8 cellular contexts compared by ENCODE assay signal in the genomic region with DNA sequence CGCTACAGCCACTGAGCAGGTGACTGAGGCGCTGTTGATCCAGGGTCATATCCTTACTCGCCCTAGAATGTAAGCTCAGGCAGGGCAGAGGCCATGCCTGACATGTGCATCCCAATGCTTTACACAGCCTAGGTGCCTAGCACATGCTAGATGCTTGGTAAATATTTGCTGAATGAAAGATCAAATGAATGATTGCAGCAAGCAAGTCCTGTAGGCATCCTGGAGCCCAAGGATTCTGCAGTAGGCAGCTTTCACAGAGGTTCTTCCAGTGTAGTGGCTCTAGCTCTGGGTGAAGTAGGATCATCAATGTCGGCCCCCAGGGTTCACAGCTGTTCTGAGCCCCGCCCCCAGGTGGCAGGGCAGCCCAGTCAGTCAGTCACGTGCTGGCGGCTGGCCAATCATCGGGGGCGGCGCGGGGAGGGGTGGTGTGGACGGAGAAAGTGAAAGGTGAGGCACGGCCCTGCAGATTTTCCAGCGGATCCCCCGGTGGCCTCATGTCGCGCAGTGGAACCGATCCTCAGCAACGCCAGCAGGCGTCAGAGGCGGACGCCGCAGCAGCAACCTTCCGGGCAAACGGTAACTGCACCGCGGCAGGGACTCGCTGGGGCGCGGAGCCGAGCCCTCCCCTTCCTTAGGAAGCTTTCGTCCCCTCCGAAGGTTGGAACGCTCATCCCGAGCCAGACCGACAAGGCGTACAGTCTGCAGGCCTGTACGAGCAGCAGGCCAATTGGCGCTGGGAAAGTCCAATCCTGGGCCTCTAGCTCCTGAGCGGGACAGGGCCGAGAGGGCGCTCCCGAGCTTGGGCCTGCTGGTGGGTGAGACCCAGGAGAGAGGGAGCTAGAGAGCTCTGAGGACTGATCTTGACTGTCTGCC. TPM values are rescaled to one million over a fixed set of nuclear protein-coding genes. Genes with fewer than 3 reads are reported as not detected.
A peak's percentile ranks its signal among the peaks of the same experiment; 100 is the strongest.
DNase-seq lines count a peak whose midpoint lies in the region; ATAC-seq and TF ChIP-seq lines count a peak whose summit lies in the region.

A gene (plus strand): TSS at position 465 of the 873 bp plus-strand sequence. CDS start 30 bp downstream, at position 495.

- peak within 1 kb of the TSS; percentile 89 for H3K4me3 Mint-ChIP-seq in GM23338
- peak within 1 kb of the TSS; percentile 93 for H3K4me3 Mint-ChIP-seq in activated T-helper 2 cell treated with anti-CD3 and anti-CD28 coated beads, Interferon-gamma antibody, Interleukin-2, Interleukin-4, amounts not matched to agents 10 μg/mL and 5 μg/mL and 100 μg/mL, durations not matched to agents 14 hours and 24 hours and 36 hours (ENCODE audit: low read depth)
- H3K4me3 Mint-ChIP-seq in natural killer cell treated with Interleukin-12 subunit alpha and Interleukin-12 subunit beta and Interleukin-15 and Interleukin-18, amount 100 ng/mL, for 72 hours, result peak within 1 kb of the TSS; percentile 90

- H3K4me1 Mint-ChIP-seq in GM23338, result peaks cover 36% of the 10 kb centered on the region
- peaks cover 28% of the 10 kb centered on the region for H3K4me1 Mint-ChIP-seq in activated T-helper 2 cell treated with anti-CD3 and anti-CD28 coated beads, Interferon-gamma antibody, Interleukin-2, Interleukin-4, amounts not matched to agents 10 μg/mL and 5 μg/mL and 100 μg/mL, durations not matched to agents 14 hours and 24 hours and 36 hours (ENCODE audit: low read depth)
- peaks cover 27% of the 10 kb centered on the region in 2 donors for H3K4me1 Mint-ChIP-seq in natural killer cell treated with Interleukin-12 subunit alpha and Interleukin-12 subunit beta and Interleukin-15 and Interleukin-18, amount 100 ng/mL, for 72 hours (ENCODE audit: low read depth in 2 of 2)

- H3K4me1 ChIP-seq in GM23338 (ENCODE audit: insufficient read depth), result peaks cover 24% of the 10 kb centered on the region

- H3K9me2 ChIP-seq in GM23338 (ENCODE audit: insufficient read depth), result no peaks in the 10 kb centered on the region

- H3K36me3 Mint-ChIP-seq in GM23338 (ENCODE audit: low read depth), result peaks cover 26% of the 10 kb centered on the region
- peaks cover 40% of the 10 kb centered on the region for H3K36me3 Mint-ChIP-seq in activated T-helper 2 cell treated with anti-CD3 and anti-CD28 coated beads, Interferon-gamma antibody, Interleukin-2, Interleukin-4, amounts not matched to agents 10 μg/mL and 5 μg/mL and 100 μg/mL, durations not matched to agents 14 hours and 24 hours and 36 hours (ENCODE audit: low read depth)
- peaks cover 7% of the 10 kb centered on the region for H3K36me3 Mint-ChIP-seq in natural killer cell treated with Interleukin-12 subunit alpha and Interleukin-12 subunit beta and Interleukin-15 and Interleukin-18, amount 100 ng/mL, for 72 hours

- peak within 1 kb of the TSS; percentile 85 for H3K27ac ChIP-seq in GM23338 (ENCODE audit: low read depth)

- H3K4me3 ChIP-seq in GM23338 (peak within 1 kb of the TSS; percentile 96), fibroblast of mammary gland (ENCODE audit: control insufficient read depth, low read depth, low read length) (peak within 1 kb of the TSS; percentile 56)

- DNase-seq in EL (peak; percentile 89), GM23338 (ENCODE audit: low spot score) (peak; percentile 96), LHCN-M2 (ENCODE audit: low read depth) (peak; percentile 86), RPMI8226 (peak; percentile 95), fibroblast of mammary gland (ENCODE audit: low read depth) (peak; percentile 77)
- DNase-seq in activated T-helper 2 cell treated with anti-CD3 and anti-CD28 coated beads, Interferon-gamma antibody, Interleukin-2, Interleukin-4, amounts not matched to agents 10 μg/mL and 5 μg/mL and 100 μg/mL, durations not matched to agents 14 hours and 24 hours and 36 hours (ENCODE audit: low spot score), result peak; percentile 95
- peak; percentile 94 for DNase-seq in natural killer cell treated with Interleukin-12 subunit alpha and Interleukin-12 subunit beta and Interleukin-15 and Interleukin-18, amount 100 ng/mL, for 72 hours (ENCODE audit: low spot score)
- DNase-seq in stimulated activated naive CD4-positive, alpha-beta T cell treated with Interleukin-2 at 50 U/mL for 16 hours (lab: John Stamatoyannopoulos, UW), result peak; percentile 95

- intact Hi-C loops in activated T-helper 2 cell treated with anti-CD3 and anti-CD28 coated beads, Interferon-gamma antibody, Interleukin-2, Interleukin-4, amounts not matched to agents 10 μg/mL and 5 μg/mL and 100 μg/mL, durations not matched to agents 14 hours and 24 hours and 36 hours (cut with micrococcal nuclease), result loop anchor here (1.0 to 5.0 kb wide), 3 partner anchors 9 to 34 kb away; a partner anchor contains a TSS

- peak; percentile 42 to 67 for TF ChIP-seq CTCF in GM23338 (conservative IDR thresholded peaks at IDR 0.05; ENCODE audit: low read depth in 2 of 2)
- TF ChIP-seq CTCF in fibroblast of mammary gland (conservative IDR thresholded peaks at IDR 0.05; ENCODE audit: control insufficient read depth, insufficient read depth, low read depth, low read length), result peak; percentile 43

- peaks cover 8% of the 10 kb centered on the region for H3K27me3 Mint-ChIP-seq in GM23338 (ENCODE audit: insufficient read depth, low read depth, poor library complexity)
- no peaks in the 10 kb centered on the region for H3K27me3 Mint-ChIP-seq in activated T-helper 2 cell treated with anti-CD3 and anti-CD28 coated beads, Interferon-gamma antibody, Interleukin-2, Interleukin-4, amounts not matched to agents 10 μg/mL and 5 μg/mL and 100 μg/mL, durations not matched to agents 14 hours and 24 hours and 36 hours (ENCODE audit: low read depth)
- no peaks in the 10 kb centered on the region for H3K27me3 Mint-ChIP-seq in natural killer cell treated with Interleukin-12 subunit alpha and Interleukin-12 subunit beta and Interleukin-15 and Interleukin-18, amount 100 ng/mL, for 72 hours

- H3K27me3 ChIP-seq in GM23338 (ENCODE audit: insufficient read depth), result no peaks in the 10 kb centered on the region

- peak within 1 kb of the TSS; percentile 99 for H2AFZ ChIP-seq in GM23338

- peak; percentile 86 for ATAC-seq in GM23338
- ATAC-seq in natural killer cell treated with Interleukin-12 subunit alpha and Interleukin-12 subunit beta and Interleukin-15 and Interleukin-18, amount 100 ng/mL, for 72 hours, result peak; percentile 91 to 93

- H4K20me1 ChIP-seq in GM23338 (replicated peaks; ENCODE audit: insufficient read depth), result no peaks in the 10 kb centered on the region; the same call in 1 of the 2 replicates

- H3K79me2 ChIP-seq in GM23338 (replicated peaks; ENCODE audit: insufficient read depth), result peaks cover 6% of the 10 kb centered on the region

- H3K36me3 ChIP-seq in GM23338 (ENCODE audit: insufficient read depth), result peaks cover 3% of the 10 kb centered on the region; the same call in 1 of the 2 replicates

- H3K4me2 ChIP-seq in GM23338, result peak within 1 kb of the TSS; percentile 94

- peak within 1 kb of the TSS; percentile 82 for H3K27ac Mint-ChIP-seq in GM23338
- peak within 1 kb of the TSS; percentile 87 for H3K27ac Mint-ChIP-seq in activated T-helper 2 cell treated with anti-CD3 and anti-CD28 coated beads, Interferon-gamma antibody, Interleukin-2, Interleukin-4, amounts not matched to agents 10 μg/mL and 5 μg/mL and 100 μg/mL, durations not matched to agents 14 hours and 24 hours and 36 hours
- peak within 1 kb of the TSS; percentile 68 to 76 for H3K27ac Mint-ChIP-seq in natural killer cell treated with Interleukin-12 subunit alpha and Interleukin-12 subunit beta and Interleukin-15 and Interleukin-18, amount 100 ng/mL, for 72 hours

- H3K9me3 Mint-ChIP-seq in GM23338, result no peaks in the 10 kb centered on the region; the same call in 2 of the 3 replicates
- no peaks in the 10 kb centered on the region for H3K9me3 Mint-ChIP-seq in activated T-helper 2 cell treated with anti-CD3 and anti-CD28 coated beads, Interferon-gamma antibody, Interleukin-2, Interleukin-4, amounts not matched to agents 10 μg/mL and 5 μg/mL and 100 μg/mL, durations not matched to agents 14 hours and 24 hours and 36 hours
- H3K9me3 Mint-ChIP-seq in natural killer cell treated with Interleukin-12 subunit alpha and Interleukin-12 subunit beta and Interleukin-15 and Interleukin-18, amount 100 ng/mL, for 72 hours, result no peaks in the 10 kb centered on the region

- peaks cover 8% of the 10 kb centered on the region; the same call in 1 of the 2 replicates for H3F3A ChIP-seq in GM23338 (replicated peaks; ENCODE audit: low read depth)

TF ChIP-seq in GM23338, 12 proteins besides CTCF, POLR2A, EP300 and RAD21:
- TF ChIP-seq POLR2AphosphoS5 (IDR thresholded peaks at IDR 0.05; ENCODE audit: low read depth), result peak; percentile 88
- peak; percentile 37; the same call in 1 of the 2 replicates for TF ChIP-seq CREB1 (CRISPR knock-in tag; IDR thresholded peaks at IDR 0.05; ENCODE audit: low read depth)
- no peak for TF ChIP-seq STAT1 (IDR thresholded peaks at IDR 0.05; ENCODE audit: unreplicated experiment)
- TF ChIP-seq, protein P1, sequence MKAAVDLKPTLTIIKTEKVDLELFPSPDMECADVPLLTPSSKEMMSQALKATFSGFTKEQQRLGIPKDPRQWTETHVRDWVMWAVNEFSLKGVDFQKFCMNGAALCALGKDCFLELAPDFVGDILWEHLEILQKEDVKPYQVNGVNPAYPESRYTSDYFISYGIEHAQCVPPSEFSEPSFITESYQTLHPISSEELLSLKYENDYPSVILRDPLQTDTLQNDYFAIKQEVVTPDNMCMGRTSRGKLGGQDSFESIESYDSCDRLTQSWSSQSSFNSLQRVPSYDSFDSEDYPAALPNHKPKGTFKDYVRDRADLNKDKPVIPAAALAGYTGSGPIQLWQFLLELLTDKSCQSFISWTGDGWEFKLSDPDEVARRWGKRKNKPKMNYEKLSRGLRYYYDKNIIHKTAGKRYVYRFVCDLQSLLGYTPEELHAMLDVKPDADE (IDR thresholded peaks at IDR 0.05), result 0 out of 2 replicates have a peak, but pooled peaks have one; percentile 26

RNA-seq across cellular contexts. Expression of the gene that starts here (rescaled TPM):
- total RNA-seq in GM23338 (2014; rRNA removed; shearing (Covaris generic)), result 14.5 and 31.5 TPM in 2 replicates
- 31.6 and 35.1 TPM in 2 replicates for polyA plus RNA-seq in GM23338 (2016; fragmentation: Nextera tagmentation; extraction: Ambion mirVana)
- total RNA-seq in LHCN-M2 (2014; rRNA removed), result 27.7 and 29.6 TPM in 2 replicates
- 25.9 TPM for polyA plus RNA-seq in LHCN-M2 (2012)
- total RNA-seq in activated T-helper 2 cell treated with anti-CD3 and anti-CD28 coated beads, Interferon-gamma antibody, Interleukin-2, Interleukin-4, amounts not matched to agents 10 μg/mL and 5 μg/mL and 100 μg/mL, durations not matched to agents 14 hours and 24 hours and 36 hours, result 74.3 and 78.4 TPM in 2 replicates
- total RNA-seq in natural killer cell treated with Interleukin-12 subunit alpha and Interleukin-12 subunit beta and Interleukin-15 and Interleukin-18, amount 100 ng/mL, for 72 hours, result 10 to 100 TPM; 19.4 to 50.2 TPM

Comparison
In these comparisons a context has a peak if more than half of its experiments do, and no peak if none do; other contexts are left out.
1. Peak in every context shown above with its lines: DNase-seq, ATAC-seq, H3K4me3 ChIP-seq and H3K27ac ChIP-seq.